8 cellular contexts compared by ENCODE assay signal in the genomic region with DNA sequence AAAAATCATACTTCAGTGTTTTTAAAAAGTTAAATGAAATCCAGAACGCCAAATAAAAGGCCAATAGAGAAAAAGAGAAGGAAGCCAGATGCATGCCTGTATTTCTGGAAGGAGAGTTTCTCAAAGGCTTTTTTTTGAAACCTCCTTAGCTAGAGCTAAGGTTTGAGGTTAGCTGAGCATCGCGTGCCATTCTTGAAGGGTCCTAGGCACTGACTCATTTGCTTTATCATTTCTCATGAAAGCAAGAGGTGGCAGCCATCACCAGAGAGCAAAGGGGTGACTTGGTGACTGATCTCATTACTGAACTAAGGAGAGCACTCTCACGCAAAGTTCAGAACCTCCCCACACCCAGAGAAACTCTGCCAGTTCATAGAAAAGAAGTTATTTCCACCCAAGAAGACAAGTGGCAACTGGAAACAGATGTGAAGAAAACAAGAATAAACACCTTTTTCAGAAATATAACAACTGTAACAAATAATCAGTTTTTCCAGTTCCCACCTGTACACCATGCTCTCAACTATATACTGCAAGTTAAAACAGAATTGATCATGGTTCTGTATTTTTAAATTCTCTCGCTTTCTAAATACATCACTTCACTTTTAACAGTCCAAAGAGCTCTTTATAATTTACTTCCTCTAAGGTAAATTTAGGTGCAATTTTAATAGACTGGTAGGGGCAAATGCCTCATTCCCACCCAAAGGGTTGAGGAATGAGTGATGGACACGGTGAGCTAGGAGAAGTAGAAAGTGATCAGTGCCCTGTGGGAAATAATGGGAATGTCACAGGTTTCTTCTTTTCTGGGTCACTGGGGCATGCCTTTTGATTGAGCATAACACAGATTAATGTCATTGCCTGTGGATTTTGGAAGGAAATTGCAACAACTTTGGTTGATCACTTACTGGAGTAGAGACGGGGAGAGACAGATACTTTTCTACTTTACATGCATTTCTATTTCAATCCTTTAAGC. TPM values are rescaled to one million over a fixed set of nuclear protein-coding genes. Genes with fewer than 3 reads are reported as not detected.
DNase-seq lines count a peak whose midpoint lies in the region; ATAC-seq and TF ChIP-seq lines count a peak whose summit lies in the region.

No MANE protein-coding gene starts in this region.

- WGBS in transverse colon (ENCODE audit: low coverage in 1 of 2), 2 donors: 66 to 86% methylated on average over 6 to 7 of the region's 7 CpGs

- H3K36me3 ChIP-seq in Peyer's patch (no peaks in the 10 kb centered on the region), transverse colon (no peaks in the 10 kb centered on the region)

- no peak overlapping the region for H3K4me3 ChIP-seq in Peyer's patch
- no peak overlapping the region for H3K4me3 ChIP-seq in transverse colon

- TF ChIP-seq POLR2A in Peyer's patch (IDR thresholded peaks at IDR 0.05) (no peak), transverse colon (IDR thresholded peaks at IDR 0.05) (no peak)

- H3K9me3 ChIP-seq in Peyer's patch: no peaks in the 10 kb centered on the region
- no peaks in the 10 kb centered on the region for H3K9me3 ChIP-seq in transverse colon

- in situ Hi-C loops in GM13977 (cut with MboI; ENCODE audit: low pct_unique_long_range_greater_than_20kb, low sequenced_read_pairs, unreplicated experiment): no loop called here
- in situ Hi-C loops in transverse colon (cut with MboI; ENCODE audit: low pct_ligation_motif_present in 1 of 4, low pct_unique_long_range_greater_than_20kb in 1 of 4, low sequenced_read_pairs in 3 of 4): no loop called here

- TF ChIP-seq CTCF in GM13977 (IDR thresholded peaks at IDR 0.05; ENCODE audit: extremely low read depth, insufficient read depth, missing control alignments) (no peak), Peyer's patch (IDR thresholded peaks at IDR 0.05) (no peak), transverse colon (IDR thresholded peaks at IDR 0.05) (no peak)

- peak; percentile 72 for ATAC-seq in HG02610 (IDR thresholded peaks at IDR 0.05; ENCODE audit: unreplicated experiment)

- DNase-seq in GM13977 (ENCODE audit: low spot score) (peak; percentile 54), Peyer's patch (no peak), astrocyte of the hippocampus (ENCODE audit: low read depth, low spot score) (peak; percentile 68), transverse colon (no peak), ureter (ENCODE audit: low spot score) (no peak), germinal center (ENCODE audit: low spot score) (no peak), substantia nigra (lab: John Stamatoyannopoulos, UW) (no peak)

- H3K27me3 ChIP-seq in Peyer's patch: no peaks in the 10 kb centered on the region
- H3K27me3 ChIP-seq in transverse colon: no peaks in the 10 kb centered on the region

- TF ChIP-seq EP300 in transverse colon (IDR thresholded peaks at IDR 0.05; ENCODE audit: low read depth): no peak

- H3K27ac ChIP-seq in Peyer's patch (peak overlapping the region; percentile 35 to 69 (median 57)), transverse colon (peak overlapping the region; percentile 46 to 70 (median 62)), substantia nigra (ENCODE audit: low read depth, low read length, poor library complexity, severe bottlenecking) (no peak overlapping the region)

- H3K4me1 ChIP-seq in Peyer's patch: peaks cover 0 to 9% (median 4%) of the 10 kb centered on the region in 4 donors
- peaks cover 0 to 7% (median 0%) of the 10 kb centered on the region in 4 donors for H3K4me1 ChIP-seq in transverse colon

- intact Hi-C loops in transverse colon (cut with DNase I; ENCODE audit: low total_unique reads): no loop called here

RNA-seq across cellular contexts. Expression of a gene that starts 24.7 kb away (rescaled TPM):
- total RNA-seq in Peyer's patch: 10 to 100 TPM in 1 of 4 donors, 1 to 10 TPM in 2, not detected in 1; 1.2 to 26.4 (median 5.1) TPM
- total RNA-seq in transverse colon: 10 to 100 TPM in 1 of 4 donors, 1 to 10 TPM in 2, under 1 TPM in 1; 0.60 to 11.7 (median 5.5) TPM
- 4.0 TPM for total RNA-seq in ureter

RNA-seq across cellular contexts. Expression of a gene that starts 33.7 kb away (rescaled TPM):
- total RNA-seq in Peyer's patch: 100 to 1,000 TPM in 2 of 4 donors, 10 to 100 TPM in 2; 60.2 to 113 (median 96.7) TPM
- 100 to 1,000 TPM; 105 to 202 (median 162) TPM for total RNA-seq in transverse colon
- 90.2 TPM for total RNA-seq in ureter

RNA-seq across cellular contexts. Expression of a gene that starts 37.0 kb away (rescaled TPM):
- total RNA-seq in Peyer's patch: 10 to 100 TPM; 16.8 to 68.5 (median 36.0) TPM
- 10 to 100 TPM; 17.9 to 30.7 (median 26.3) TPM for total RNA-seq in transverse colon
- total RNA-seq in ureter: 17.5 TPM

RNA-seq across cellular contexts. Expression of a gene that starts 59.0 kb away (rescaled TPM):
- total RNA-seq in Peyer's patch: not detected
- total RNA-seq in transverse colon: not detected
- not detected for total RNA-seq in ureter

Comparison
In these comparisons a context has a peak if more than half of its experiments do, and no peak if none do; other contexts are left out.
1. DNase-seq: peak in GM13977 (single experiment) and astrocyte of the hippocampus (single experiment); none in Peyer's patch (0 of 3), transverse colon (single experiment), ureter (single experiment), germinal center (single experiment) and substantia nigra (0 of 49).